Comparison of ENCODE assay signal across 17 cellular contexts in genomic region chr7:28729685-28730084, GRCh38.
DNase-seq lines count a peak whose midpoint lies in the region; TF ChIP-seq lines count a peak whose summit lies in the region.
"Had no signal": no experiment of that assay in that cellular context is flagged by ENCODE, and none has a peak within 500 bp of the region (broad histone marks: within the 10 kb centered on the region; RNA-seq: fewer than 3 reads in every experiment).

No MANE protein-coding gene starts in this region.

- H3K36me3 ChIP-seq in Loucy (ENCODE audit: insufficient read depth, low read length) (no peaks in the 10 kb centered on the region), sigmoid colon (no peaks in the 10 kb centered on the region)
- H3K36me3 ChIP-seq: esophagus squamous epithelium, HAP-1 had no signal

- no peak overlapping the region for H3K4me3 ChIP-seq in Loucy (ENCODE audit: low read length, poor library complexity, severe bottlenecking)
- no peak overlapping the region for H3K4me3 ChIP-seq in astrocyte of the spinal cord (ENCODE audit: low read depth, low read length)
- no peak overlapping the region for H3K4me3 ChIP-seq in sigmoid colon
- H3K4me3 ChIP-seq: esophagus squamous epithelium, HAP-1, heart right ventricle had no signal

- H3K4me2 ChIP-seq in Loucy (ENCODE audit: low read depth, low read length, poor library complexity, severe bottlenecking) = peak overlapping the region; percentile 43
- H3K4me2 ChIP-seq: SK-N-SH had no signal

- no peak overlapping the region for H3K9ac ChIP-seq in Loucy (ENCODE audit: low read depth, low read length, poor library complexity, severe bottlenecking)
- H3K9ac ChIP-seq: SK-N-SH had no signal

- TF ChIP-seq POLR2A in sigmoid colon (IDR thresholded peaks at IDR 0.05) = no peak

- H3K27ac ChIP-seq in sigmoid colon = no peak overlapping the region
- H3K27ac ChIP-seq: esophagus squamous epithelium, heart right ventricle had no signal

- in situ Hi-C loops in astrocyte of the spinal cord (cut with HindIII; ENCODE audit: low sequenced_read_pairs) = no loop called here

- WGBS in sigmoid colon, 2 donors = 65 to 77% methylated on average over 3 of the region's 3 CpGs

- peaks cover 20% of the 10 kb centered on the region for H3K4me1 ChIP-seq in Loucy (ENCODE audit: insufficient read depth, low read length, poor library complexity, severe bottlenecking)
- peaks cover 0 to 51% (median 28%) of the 10 kb centered on the region in 4 donors for H3K4me1 ChIP-seq in sigmoid colon
- H3K4me1 ChIP-seq: HAP-1 had no signal

- H3K9me3 ChIP-seq in Loucy (ENCODE audit: insufficient read depth, low read depth, low read length) (no peaks in the 10 kb centered on the region), sigmoid colon (no peaks in the 10 kb centered on the region)
- H3K9me3 ChIP-seq: esophagus squamous epithelium, HAP-1, heart right ventricle, SK-N-SH had no signal

- no peaks in the 10 kb centered on the region for H3F3A ChIP-seq in Loucy (ENCODE audit: low read depth)

- no peak for TF ChIP-seq CTCF in Loucy (conservative IDR thresholded peaks at IDR 0.05; ENCODE audit: low read length)
- TF ChIP-seq CTCF in astrocyte of the spinal cord (IDR thresholded peaks at IDR 0.05; ENCODE audit: low read depth, low read length) = no peak
- TF ChIP-seq CTCF in sigmoid colon (IDR thresholded peaks at IDR 0.05) = no peak

- H4K20me1 ChIP-seq in Loucy (ENCODE audit: insufficient read depth, low read length, poor library complexity, severe bottlenecking) = no peaks in the 10 kb centered on the region

- H2AFZ ChIP-seq in Loucy (ENCODE audit: low read length) = 0 out of 2 replicates have a peak overlapping the region, but pooled peaks have one; percentile 23

- H3K9me2 ChIP-seq in Loucy (replicated peaks; ENCODE audit: low read depth, low read length) = no peaks in the 10 kb centered on the region
- H3K9me2 ChIP-seq: SK-N-SH had no signal

- H3K27me3 ChIP-seq in Loucy (ENCODE audit: insufficient read depth, low read length, poor library complexity, severe bottlenecking) (no peaks in the 10 kb centered on the region), sigmoid colon (no peaks in the 10 kb centered on the region)
- H3K27me3 ChIP-seq: esophagus squamous epithelium, heart right ventricle had no signal

- intact Hi-C loops in sigmoid colon (cut with DNase I) = no loop called here

- no peaks in the 10 kb centered on the region for H3K79me2 ChIP-seq in Loucy (ENCODE audit: insufficient read depth, low read length)

- DNase-seq in A172 (ENCODE audit: low spot score) = peak; percentile 31
- DNase-seq in astrocyte of the spinal cord (ENCODE audit: low read depth, low spot score) = peak; percentile 58
- DNase-seq in iris pigment epithelial cell (ENCODE audit: low read depth) = peak; percentile 27
- no peak for DNase-seq in sigmoid colon
- DNase-seq in NCI-H82 (lab: John Stamatoyannopoulos, UW) = no peak
- no peak for DNase-seq in stimulated activated CD4-positive, alpha-beta T cell treated with anti-CD3 and anti-CD28 coated beads, Interleukin-15, amount 100 ng/mL, for 24 hours
- DNase-seq in activated naive CD4-positive, alpha-beta T cell treated with anti-CD3 and anti-CD28 coated beads, Interleukin-2, amount 50 U/mL, for 16 hours = no peak
- DNase-seq: activated CD4-positive, alpha-beta T cell treated with anti-CD3 and anti-CD28 coated beads for 36 hours; activated effector memory CD4-positive, alpha-beta T cell treated with Interleukin-2 at 50 U/mL for 16 hours; DMS79 treated with DMSO at 0.1 percent for 48 hours; esophagus squamous epithelium; heart right ventricle; islet precursor cell; SK-N-SH; stimulated activated naive CD8-positive, alpha-beta T cell treated with anti-CD3 and anti-CD28 coated beads, Interleukin-15, Interleukin-2, amounts not matched to agents 100 U/mL and 50 U/mL, for 24 hours had no signal

- TF ChIP-seq EP300 in sigmoid colon (IDR thresholded peaks at IDR 0.05) = no peak

Comparison
In these comparisons a context has a peak if more than half of its experiments do, and no peak if none do; other contexts are left out.
1. DNase-seq: peak in A172 (single experiment), astrocyte of the spinal cord (single experiment) and iris pigment epithelial cell (single experiment); none in sigmoid colon (single experiment), NCI-H82 (single experiment), stimulated activated CD4-positive, alpha-beta T cell treated with anti-CD3 and anti-CD28 coated beads, Interleukin-15, amount 100 ng/mL, for 24 hours (single experiment) and activated naive CD4-positive, alpha-beta T cell treated with anti-CD3 and anti-CD28 coated beads, Interleukin-2, amount 50 U/mL, for 16 hours (single experiment).